ENCODE assay signal across 32 cellular contexts in the genomic region with DNA sequence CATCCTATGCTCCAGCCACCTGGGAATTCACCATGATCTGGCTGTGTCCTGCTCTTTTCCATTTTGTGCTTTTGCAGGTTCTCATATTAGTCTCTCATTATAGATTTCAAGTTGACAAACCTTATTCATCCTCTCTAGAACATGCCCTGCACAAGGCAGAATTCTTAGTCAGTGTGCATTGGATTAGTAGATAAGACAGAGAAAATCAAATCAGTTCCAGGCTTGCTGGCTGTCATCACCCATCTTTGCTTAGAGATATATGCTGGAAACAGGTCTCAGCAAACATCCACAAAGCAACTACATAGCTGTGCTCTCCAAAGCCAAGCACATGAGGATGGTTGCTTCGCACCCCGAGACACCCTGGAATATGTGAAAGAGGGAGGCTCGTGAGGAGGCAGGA. TPM values are rescaled to one million over a fixed set of nuclear protein-coding genes. Genes with fewer than 3 reads are reported as not detected.
DNase-seq lines count a peak whose midpoint lies in the region; ATAC-seq and TF ChIP-seq lines count a peak whose summit lies in the region.
"Had no signal": no experiment of that assay in that cellular context is flagged by ENCODE, and none has a peak within 500 bp of the region (broad histone marks: within the 10 kb centered on the region; RNA-seq: fewer than 3 reads in every experiment).

No MANE protein-coding gene starts in this region.

- TF ChIP-seq POLR2A in sigmoid colon (IDR thresholded peaks at IDR 0.05) = no peak

- no peaks in the 10 kb centered on the region for H3K79me2 ChIP-seq in SK-N-SH (ENCODE audit: insufficient read depth)

- H3K36me3 Mint-ChIP-seq in CD4-positive, alpha-beta memory T cell = peaks cover 0 to 8% of the 10 kb centered on the region in 2 donors
- H3K36me3 Mint-ChIP-seq in effector memory CD8-positive, alpha-beta T cell (ENCODE audit: insufficient read depth) = peaks cover 13% of the 10 kb centered on the region

- H3K4me3 ChIP-seq in CD4-positive, alpha-beta memory T cell (ENCODE audit: low read length in 2 of 2) = no peak overlapping the region
- H3K4me3 ChIP-seq in SK-N-SH (ENCODE audit: low read depth in 2 of 2, low read length in 1 of 2) = no peak overlapping the region
- H3K4me3 ChIP-seq in sigmoid colon = no peak overlapping the region
- no peak overlapping the region for H3K4me3 ChIP-seq in SJCRH30
- H3K4me3 ChIP-seq: BLaER1, GM23338, ovary, stomach, transverse colon had no signal

- H3K4me1 Mint-ChIP-seq in CD4-positive, alpha-beta memory T cell = peaks cover 44 to 60% (median 52%) of the 10 kb centered on the region in 4 donors
- peaks cover 33 to 43% of the 10 kb centered on the region in 2 donors for H3K4me1 Mint-ChIP-seq in effector memory CD8-positive, alpha-beta T cell (ENCODE audit: low read depth in 2 of 2)
- H3K4me1 Mint-ChIP-seq: GM23338 had no signal

- H3F3A ChIP-seq in SK-N-SH (replicated peaks; ENCODE audit: insufficient read depth) = peaks cover 22% of the 10 kb centered on the region

- peak overlapping the region in 4 of 8 donors; percentile 18 to 91 (median 46) for H3K4me3 Mint-ChIP-seq in CD4-positive, alpha-beta memory T cell
- H3K4me3 Mint-ChIP-seq in effector memory CD8-positive, alpha-beta T cell = peak overlapping the region in 1 of 2 donors; percentile 31
- H3K4me3 Mint-ChIP-seq: dendritic cell treated with granulocyte-macrophage colony-stimulating factor and Interleukin-4, amounts not matched to agents 40 ng/mL and 50 ng/mL, for 4 days; GM23338 had no signal

- intact Hi-C loops in CD4-positive, alpha-beta memory T cell (cut with micrococcal nuclease) = no loop called here
- intact Hi-C loops in sigmoid colon (cut with DNase I) = no loop called here

- no peaks in the 10 kb centered on the region for H3K27me3 Mint-ChIP-seq in CD4-positive, alpha-beta memory T cell
- no peaks in the 10 kb centered on the region for H3K27me3 Mint-ChIP-seq in effector memory CD8-positive, alpha-beta T cell
- H3K27me3 Mint-ChIP-seq: dendritic cell treated with granulocyte-macrophage colony-stimulating factor and Interleukin-4, amounts not matched to agents 40 ng/mL and 50 ng/mL, for 4 days had no signal

- peak overlapping the region; percentile 98 to 100 (median 100) for H3K27ac Mint-ChIP-seq in CD4-positive, alpha-beta memory T cell
- H3K27ac Mint-ChIP-seq in effector memory CD8-positive, alpha-beta T cell = peak overlapping the region; percentile 99
- H3K27ac Mint-ChIP-seq: dendritic cell treated with granulocyte-macrophage colony-stimulating factor and Interleukin-4, amounts not matched to agents 40 ng/mL and 50 ng/mL, for 4 days; GM23338 had no signal

- TF ChIP-seq EP300 in SK-N-SH (IDR thresholded peaks at IDR 0.05; ENCODE audit: borderline replicate concordance in 1 of 2, low read depth in 1 of 2, low read length in 1 of 2) (0 out of 4 replicates have a peak, but pooled peaks of 1 of the 2 experiments have one; percentile 35), sigmoid colon (IDR thresholded peaks at IDR 0.05) (no peak)

- H3K9me2 ChIP-seq in SK-N-SH = no peaks in the 10 kb centered on the region

- CTCF ChIA-PET in CD4-positive, alpha-beta memory T cell (lab: Charles Lee; ENCODE audit: partially characterized antibody) = interaction anchor here (1.0 to 2.8 kb wide), 8 partner anchors 7 to 49 kb away, joined by 3 to 12 read pairs (median 4); no protein-coding TSS in a partner anchor
- CTCF ChIA-PET in SK-N-SH (lab: Yijun Ruan, JAX) = interaction anchor here (1.4 to 1.9 kb wide), 2 partner anchors 11 to 13 kb away, joined by 7 to 10 read pairs; no protein-coding TSS in a partner anchor

- peaks cover 45% of the 10 kb centered on the region for H3K4me1 ChIP-seq in CD4-positive, alpha-beta memory T cell (ENCODE audit: insufficient read depth, low read length)
- peaks cover 11 to 12% of the 10 kb centered on the region in 2 experiments; a peak in 2 of 4 replicates for H3K4me1 ChIP-seq in SK-N-SH (ENCODE audit: control insufficient read depth in 1 of 2, insufficient read depth in 2 of 2, low read depth in 1 of 2, low read length in 1 of 2)
- peaks cover 0 to 60% (median 48%) of the 10 kb centered on the region in 4 donors for H3K4me1 ChIP-seq in sigmoid colon
- H3K4me1 ChIP-seq in SJCRH30 = peaks cover 17% of the 10 kb centered on the region

- H3K27ac ChIP-seq in CD4-positive, alpha-beta memory T cell (ENCODE audit: low read depth, low read length) = no peak overlapping the region
- peak overlapping the region in 1 of 2 experiments; percentile 5; a peak in 2 of 4 replicates for H3K27ac ChIP-seq in SK-N-SH (ENCODE audit: low read depth in 2 of 2, low read length in 1 of 2)
- peak overlapping the region; percentile 29 to 87 (median 69) for H3K27ac ChIP-seq in sigmoid colon
- no peak overlapping the region for H3K27ac ChIP-seq in SJCRH30
- H3K27ac ChIP-seq: BLaER1, ovary had no signal

- no peaks in the 10 kb centered on the region for H3K36me3 ChIP-seq in CD4-positive, alpha-beta memory T cell (ENCODE audit: insufficient read depth, low read length)
- no peaks in the 10 kb centered on the region for H3K36me3 ChIP-seq in SK-N-SH (replicated peaks in 1 of 2; ENCODE audit: control insufficient read depth in 1 of 2, insufficient read depth in 2 of 2, low read length in 1 of 2)
- peaks cover 0 to 7% (median 0%) of the 10 kb centered on the region in 4 donors for H3K36me3 ChIP-seq in sigmoid colon
- no peaks in the 10 kb centered on the region for H3K36me3 ChIP-seq in SJCRH30
- H3K36me3 ChIP-seq: ovary, stomach, transverse colon had no signal

- no peak for DNase-seq in CD4-positive, alpha-beta memory T cell
- DNase-seq in SK-N-SH (peak; percentile 50), sigmoid colon (no peak), SJCRH30 (no peak)
- DNase-seq in effector memory CD8-positive, alpha-beta T cell = no peak
- DNase-seq: activated CD4-positive, alpha-beta T cell treated with anti-CD3 and anti-CD28 coated beads, Interleukin-2, amount 50 U/mL, for 48 hours; activated CD4-positive, CD25-positive, alpha-beta regulatory T cell; activated CD8-positive, alpha-beta memory T cell treated with anti-CD3 and anti-CD28 coated beads, Interleukin-2, amount 50 U/mL, for 48 hours; activated naive CD4-positive, alpha-beta T cell treated with anti-CD3 and anti-CD28 coated beads, Interleukin-2, amount 50 U/mL, for 16 hours; anterior cingulate cortex; caudate nucleus; MV-4-11; NCI-H1436 treated with DMSO at 0.1 percent for 48 hours; NCI-H2107; NCI-H774; ovary; small intestine; stimulated activated CD8-positive, alpha-beta memory T cell treated with anti-CD3 and anti-CD28 coated beads, Interleukin-4, amount 100 ng/mL, for 48 hours; stomach; transverse colon had no signal

- ATAC-seq in effector memory CD8-positive, alpha-beta T cell (replicated peaks) = no peak
- ATAC-seq in HG03108 (IDR thresholded peaks at IDR 0.05; ENCODE audit: unreplicated experiment) (no peak), GM21367 (IDR thresholded peaks at IDR 0.05; ENCODE audit: unreplicated experiment) (no peak), HG02759 (IDR thresholded peaks at IDR 0.05; ENCODE audit: unreplicated experiment) (no peak)
- ATAC-seq: GM23338 had no signal

- H3K27me3 ChIP-seq in CD4-positive, alpha-beta memory T cell (ENCODE audit: insufficient read depth, low read length) = no peaks in the 10 kb centered on the region
- H3K27me3 ChIP-seq in SK-N-SH (ENCODE audit: insufficient read depth) (no peaks in the 10 kb centered on the region), sigmoid colon (no peaks in the 10 kb centered on the region), SJCRH30 (no peaks in the 10 kb centered on the region)
- H3K27me3 ChIP-seq: BLaER1, ovary, stomach, transverse colon had no signal

- no peak for TF ChIP-seq CTCF in SK-N-SH (IDR thresholded peaks at IDR 0.05)
- TF ChIP-seq CTCF in sigmoid colon (IDR thresholded peaks at IDR 0.05) = no peak

- no peak overlapping the region for H3K9ac ChIP-seq in SK-N-SH
- H3K9ac ChIP-seq: BLaER1 had no signal

- no peaks in the 10 kb centered on the region for H3K9me3 ChIP-seq in CD4-positive, alpha-beta memory T cell (ENCODE audit: control insufficient read depth in 1 of 2, low read length in 2 of 2)
- no peaks in the 10 kb centered on the region for H3K9me3 ChIP-seq in SK-N-SH
- no peaks in the 10 kb centered on the region for H3K9me3 ChIP-seq in sigmoid colon
- H3K9me3 ChIP-seq in SJCRH30 (replicated peaks) = no peaks in the 10 kb centered on the region
- H3K9me3 ChIP-seq: BLaER1, ovary, stomach, transverse colon had no signal

- H3K9me3 Mint-ChIP-seq in CD4-positive, alpha-beta memory T cell = peaks cover 0 to 4% (median 0%) of the 10 kb centered on the region in 8 donors
- no peaks in the 10 kb centered on the region for H3K9me3 Mint-ChIP-seq in effector memory CD8-positive, alpha-beta T cell
- H3K9me3 Mint-ChIP-seq: dendritic cell treated with granulocyte-macrophage colony-stimulating factor and Interleukin-4, amounts not matched to agents 40 ng/mL and 50 ng/mL, for 4 days; GM23338 had no signal

- H2AFZ ChIP-seq in SK-N-SH (ENCODE audit: low read depth) = no peak overlapping the region
- H2AFZ ChIP-seq: GM23338 had no signal

- 96% methylated on average over 3 of the region's 3 CpGs for WGBS in SK-N-SH (ENCODE audit: low lambda C conversion rate)
- WGBS in sigmoid colon, 2 donors = 97% methylated on average over 3 of the region's 3 CpGs

- POLR2A ChIA-PET in CD4-positive, alpha-beta memory T cell (lab: Charles Lee; ENCODE audit: partially characterized antibody) = interaction anchor here (1.6 to 6.7 kb wide), 2 partner anchors 24 to 34 kb away, joined by 5 to 66 read pairs; partner anchors contain the start of gene TSPAN2
- POLR2A ChIA-PET in SK-N-SH (lab: Yijun Ruan, JAX) = no interaction called here

- H4K20me1 ChIP-seq in SK-N-SH (ENCODE audit: insufficient read depth) = no peaks in the 10 kb centered on the region; the same call in 1 of the 2 replicates
- H4K20me1 ChIP-seq: BLaER1 had no signal

- TF ChIP-seq RAD21 in SK-N-SH (IDR thresholded peaks at IDR 0.05; ENCODE audit: low read length) = no peak

- H3K4me2 ChIP-seq in SK-N-SH = no peak overlapping the region
- H3K4me2 ChIP-seq: BLaER1, GM23338 had no signal

TF ChIP-seq in SK-N-SH, 30 proteins besides CTCF, POLR2A, EP300 and RAD21 (continues in another document):
- no peak for TF ChIP-seq SIN3A (IDR thresholded peaks at IDR 0.05; ENCODE audit: borderline replicate concordance, low read depth, low read length)

RNA-seq across cellular contexts. Expression of gene TSPAN2, which starts 24.8 kb away (rescaled TPM):
- total RNA-seq in CD4-positive, alpha-beta memory T cell = 1 to 10 TPM; 1.3 to 3.5 TPM
- polyA plus RNA-seq in CD4-positive, alpha-beta memory T cell = 10 to 100 TPM; 20.8 to 21.8 TPM
- polyA plus RNA-seq in SK-N-SH (2012; rRNA removed) (0.21 and 0.23 TPM in 2 replicates), sigmoid colon (1 to 10 TPM in 2 of 3 donors, under 1 TPM in 1; 0.46 to 5.5 (median 1.8) TPM)
- polyA plus RNA-seq in SK-N-SH (2012; cell fraction: cytosol; rRNA removed) = 0.28 and 0.50 TPM in 2 replicates
- 0.13 and 0.20 TPM in 2 replicates for polyA plus RNA-seq in SK-N-SH (2012; cell fraction: nucleus; rRNA removed)
- total RNA-seq in sigmoid colon = 100 to 1,000 TPM in 2 of 4 donors, 10 to 100 TPM in 2; 61.5 to 122 (median 94.7) TPM
- total RNA-seq in SJCRH30 (2014; rRNA removed; shearing (Covaris generic)) = 0.02 TPM in 1 of 2 replicates, not detected in the other

RNA-seq across cellular contexts. Expression of gene TSHB, which starts 34.8 kb away (rescaled TPM):
- total RNA-seq in CD4-positive, alpha-beta memory T cell = not detected
- not detected for polyA plus RNA-seq in CD4-positive, alpha-beta memory T cell
- not detected in 2 replicates for polyA plus RNA-seq in SK-N-SH (2012; rRNA removed)
- not detected in 2 replicates for polyA plus RNA-seq in SK-N-SH (2012; cell fraction: cytosol; rRNA removed)
- not detected in 2 replicates for polyA plus RNA-seq in SK-N-SH (2012; cell fraction: nucleus; rRNA removed)
- total RNA-seq in sigmoid colon = not detected
- polyA plus RNA-seq in sigmoid colon = not detected
- total RNA-seq in SJCRH30 (2014; rRNA removed; shearing (Covaris generic)) = not detected in 2 replicates
- total RNA-seq: Daoy, GM23338, LHCN-M2, liver, ovary, renal cortical epithelial cell, RPMI7951, stomach, transverse colon had no signal
- polyA plus RNA-seq: GM23338, liver, neural cell, ovary, small intestine, stomach had no signal

Comparison
In these comparisons a context has a peak if more than half of its experiments do, and no peak if none do; other contexts are left out.
1. H3K27ac ChIP-seq: peak in sigmoid colon (4 of 4); none in CD4-positive, alpha-beta memory T cell (single experiment) and SJCRH30 (single experiment).
2. RNA of gene TSPAN2, which starts 24.8 kb away (total RNA-seq): 61.5 to 122 TPM in sigmoid colon; 1.3 to 3.5 TPM in CD4-positive, alpha-beta memory T cell and 0.02 TPM in SJCRH30; every median in the first group is over 10 times any median in the second.